8 cellular contexts compared by ENCODE assay signal in genomic region chr6:16635810-16636602, GRCh38.
DNase-seq lines count a peak whose midpoint lies in the region; ATAC-seq and TF ChIP-seq lines count a peak whose summit lies in the region.

No MANE protein-coding gene starts in this region.

- no peaks in the 10 kb centered on the region for H3K27me3 Mint-ChIP-seq in endodermal cell (ENCODE audit: insufficient read depth)

- no peaks in the 10 kb centered on the region for H3K4me1 ChIP-seq in endodermal cell (ENCODE audit: control insufficient read depth, insufficient read depth, low read length)

- no peaks in the 10 kb centered on the region for H3K36me3 ChIP-seq in endodermal cell (ENCODE audit: control insufficient read depth, insufficient read depth, low read length)

- H3K9me3 ChIP-seq in endodermal cell (ENCODE audit: control insufficient read depth, low read length): no peaks in the 10 kb centered on the region

- ATAC-seq in GM21529 (IDR thresholded peaks at IDR 0.05; ENCODE audit: unreplicated experiment): peak; percentile 71

- H3K9ac ChIP-seq in endodermal cell (ENCODE audit: extremely low read depth, low read length, poor library complexity, severe bottlenecking): no peak overlapping the region

- H3K4me3 ChIP-seq in endodermal cell (ENCODE audit: low read length): no peak overlapping the region

- DNase-seq in AG20443 (ENCODE audit: low spot score) (peak; percentile 56), NCI-H226 (peak; percentile 4), endodermal cell (peak; percentile 63), pons (ENCODE audit: low spot score) (no peak), activated gamma-delta T cell (lab: John Stamatoyannopoulos, UW) (no peak), hippocampal formation (lab: John Stamatoyannopoulos, UW) (no peak)

- no peak overlapping the region for H3K4me3 Mint-ChIP-seq in endodermal cell

- H3K27ac ChIP-seq in endodermal cell (ENCODE audit: low read depth, low read length): no peak overlapping the region
- H3K27ac ChIP-seq in temporal lobe (ENCODE audit: low read depth, low read length): peak overlapping the region; percentile 19

- H3K27ac Mint-ChIP-seq in endodermal cell: peak overlapping the region; percentile 82

- WGBS in endodermal cell (ENCODE audit: insufficient coverage in 1 of 2, insufficient read length in 1 of 2), 2 experiments: 48 to 68% methylated on average over 13 to 14 of the region's 14 CpGs

- H3K27me3 ChIP-seq in endodermal cell (ENCODE audit: control insufficient read depth, insufficient read depth, low read length, poor library complexity, severe bottlenecking): no peaks in the 10 kb centered on the region

- peaks cover 8% of the 10 kb centered on the region for H3K36me3 Mint-ChIP-seq in endodermal cell (ENCODE audit: low read depth)

- H3K9me3 Mint-ChIP-seq in endodermal cell: no peaks in the 10 kb centered on the region

- peaks cover 5% of the 10 kb centered on the region for H3K4me1 Mint-ChIP-seq in endodermal cell

- no peak for TF ChIP-seq CTCF in endodermal cell (conservative IDR thresholded peaks at IDR 0.05)

Comparison
In these comparisons a context has a peak if more than half of its experiments do, and no peak if none do; other contexts are left out.
1. DNase-seq: peak in AG20443 (single experiment), NCI-H226 (single experiment) and endodermal cell (single experiment); none in pons (single experiment), activated gamma-delta T cell (single experiment) and hippocampal formation (0 of 2).